In the genomic region with DNA sequence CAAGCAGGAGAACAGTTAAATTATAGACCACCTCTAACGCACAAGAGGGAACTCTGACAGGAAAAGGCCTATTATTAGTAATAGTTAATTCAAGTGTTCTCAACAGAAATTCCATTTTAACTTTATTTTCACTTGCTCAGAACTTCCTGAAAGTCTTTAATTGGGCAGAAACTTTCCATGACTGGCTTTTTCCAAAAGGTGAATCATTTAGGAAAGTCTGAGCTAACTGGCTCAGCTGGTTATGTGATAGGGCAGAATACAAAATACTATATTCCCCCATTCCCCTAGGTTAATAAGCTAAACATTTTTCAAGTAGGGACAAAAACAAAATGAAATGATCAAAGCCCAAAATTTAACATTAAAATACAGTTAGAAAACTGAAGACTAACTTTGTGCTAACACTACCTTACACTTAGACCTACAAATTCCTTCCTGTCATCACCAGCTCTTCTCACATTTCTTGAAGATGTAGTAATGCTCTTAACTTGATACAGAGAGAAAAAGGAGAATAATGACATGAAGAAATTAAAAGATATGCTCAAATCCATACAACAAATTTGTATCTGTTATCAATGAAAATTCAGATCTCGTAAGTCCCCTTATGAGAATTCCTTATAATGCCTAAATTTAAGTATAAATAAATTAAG, we compare ENCODE assay signal across 9 cellular contexts. TPM values are rescaled to one million over a fixed set of nuclear protein-coding genes. Genes with fewer than 3 reads are reported as not detected.
DNase-seq lines count a peak whose midpoint lies in the region; ATAC-seq, FAIRE-seq and TF ChIP-seq lines count a peak whose summit lies in the region.
"Had no signal": no experiment of that assay in that cellular context is flagged by ENCODE, and none has a peak within 500 bp of the region (broad histone marks: within the 10 kb centered on the region; RNA-seq: fewer than 3 reads in every experiment).

No MANE protein-coding gene starts in this region.

- H2AFZ ChIP-seq in K562 (ENCODE audit: low read depth, low read length) (no peak overlapping the region), hepatocyte (no peak overlapping the region)

- no peak overlapping the region for H3K9ac ChIP-seq in K562 (ENCODE audit: insufficient read depth in 1 of 2, low read depth in 2 of 2, low read length in 2 of 2)

- FAIRE-seq in K562 (lab: Jason Lieb, UNC), result no peak

- peak overlapping the region; percentile 35 for H3K4me3 Mint-ChIP-seq in stimulated activated naive CD8-positive, alpha-beta T cell treated with anti-CD3 and anti-CD28 coated beads, Interleukin-15, Interleukin-2, amounts not matched to agents 100 ng/mL and 50 ng/mL, for 24 hours

- POLR2A ChIA-PET in K562 (lab: Yijun Ruan, JAX), result no interaction called here

- H3K27me3 Mint-ChIP-seq in stimulated activated naive CD8-positive, alpha-beta T cell treated with anti-CD3 and anti-CD28 coated beads, Interleukin-15, Interleukin-2, amounts not matched to agents 100 ng/mL and 50 ng/mL, for 24 hours, result no peaks in the 10 kb centered on the region

- H3K27ac Mint-ChIP-seq in stimulated activated naive CD8-positive, alpha-beta T cell treated with anti-CD3 and anti-CD28 coated beads, Interleukin-15, Interleukin-2, amounts not matched to agents 100 ng/mL and 50 ng/mL, for 24 hours, result peak overlapping the region; percentile 86

- CTCF ChIA-PET in K562 (lab: Yijun Ruan, JAX; ENCODE audit: low intra/inter-chr PET ratio), result interaction anchor here (1.0 to 2.0 kb wide), 3 partner anchors 17 to 203 kb away, joined by 3 to 10 read pairs (median 4); no protein-coding TSS in a partner anchor

- intact Hi-C loops in K562 (cut with micrococcal nuclease), result loop anchor here (5.0 kb wide), 1 partner anchor 170 kb away; no protein-coding TSS in a partner anchor

- H3K4me1 Mint-ChIP-seq in stimulated activated naive CD8-positive, alpha-beta T cell treated with anti-CD3 and anti-CD28 coated beads, Interleukin-15, Interleukin-2, amounts not matched to agents 100 ng/mL and 50 ng/mL, for 24 hours (ENCODE audit: low read depth), result peaks cover 24% of the 10 kb centered on the region

- H3K4me3 ChIP-seq in K562 (no peak overlapping the region), hepatocyte (no peak overlapping the region)

- peaks cover 20% of the 10 kb centered on the region; the same call in 1 of the 3 replicates for H3K36me3 ChIP-seq in K562 (ENCODE audit: control insufficient read depth, insufficient read depth, low read length)
- no peaks in the 10 kb centered on the region for H3K36me3 ChIP-seq in hepatocyte (replicated peaks; ENCODE audit: insufficient read depth, low read depth)
- H3K36me3 ChIP-seq: neutrophil had no signal

- no peaks in the 10 kb centered on the region for H3K9me2 ChIP-seq in hepatocyte (replicated peaks; ENCODE audit: insufficient read depth)

- DNase-seq in OCI-M1 (lab: John Stamatoyannopoulos, UW) (peak; percentile 11), K562 (ENCODE audit: extremely low read depth in 1 of 4, low spot score in 3 of 4) (no peak), hepatocyte (ENCODE audit: low spot score) (peak; percentile 46), cerebellum (ENCODE audit: low spot score) (no peak)
- DNase-seq in stimulated activated CD8-positive, alpha-beta memory T cell treated with anti-CD3 and anti-CD28 coated beads, Interleukin-4, amount 100 ng/mL, for 48 hours, result no peak
- DNase-seq: NCI-H524 treated with DMSO at 0.1 percent for 48 hours had no signal

- no peak overlapping the region for H3K27ac ChIP-seq in K562 (ENCODE audit: extremely low read depth, low read depth, low read length)
- peak overlapping the region; percentile 73 for H3K27ac ChIP-seq in hepatocyte
- H3K27ac ChIP-seq: neutrophil had no signal

- BruUV-seq in K562 (replicated peaks; lab: Mats Ljungman, UMichigan), result no TSS peak

- ATAC-seq in K562 (no peak), HG03135 (IDR thresholded peaks at IDR 0.05; ENCODE audit: unreplicated experiment) (no peak)

- H3K9me3 ChIP-seq in K562 (replicated peaks; ENCODE audit: control insufficient read depth, insufficient read depth, low read depth, low read length) (no peaks in the 10 kb centered on the region), hepatocyte (ENCODE audit: low read depth) (no peaks in the 10 kb centered on the region)
- H3K9me3 ChIP-seq: neutrophil had no signal

- H3K27me3 ChIP-seq in K562 (ENCODE audit: control insufficient read depth in 2 of 2, insufficient read depth in 2 of 2, low read length in 2 of 2), result no peaks in the 10 kb centered on the region
- no peaks in the 10 kb centered on the region for H3K27me3 ChIP-seq in hepatocyte
- H3K27me3 ChIP-seq: neutrophil had no signal

- no peak overlapping the region for H3K4me2 ChIP-seq in K562 (ENCODE audit: insufficient read depth, low read length)
- no peak overlapping the region for H3K4me2 ChIP-seq in hepatocyte

- in situ Hi-C loops in K562 (cut with MboI), result no loop called here

- TF ChIP-seq POLR2A in K562 (conservative IDR thresholded peaks at IDR 0.05), result no peak

- no peaks in the 10 kb centered on the region for H3K9me3 Mint-ChIP-seq in stimulated activated naive CD8-positive, alpha-beta T cell treated with anti-CD3 and anti-CD28 coated beads, Interleukin-15, Interleukin-2, amounts not matched to agents 100 ng/mL and 50 ng/mL, for 24 hours

- no peaks in the 10 kb centered on the region for H4K20me1 ChIP-seq in K562 (replicated peaks; ENCODE audit: control insufficient read depth, insufficient read depth, low read length)
- H4K20me1 ChIP-seq in hepatocyte (ENCODE audit: insufficient read depth, poor library complexity, severe bottlenecking), result no peaks in the 10 kb centered on the region

- peaks cover 24% of the 10 kb centered on the region for H3K36me3 Mint-ChIP-seq in stimulated activated naive CD8-positive, alpha-beta T cell treated with anti-CD3 and anti-CD28 coated beads, Interleukin-15, Interleukin-2, amounts not matched to agents 100 ng/mL and 50 ng/mL, for 24 hours (ENCODE audit: low read depth)

- TF ChIP-seq RAD21 in K562 (CRISPR knock-in tag; conservative IDR thresholded peaks at IDR 0.05 in 1 of 2, IDR thresholded peaks at IDR 0.05 in 1 of 2), result no peak

- no peaks in the 10 kb centered on the region for H3K9me1 ChIP-seq in K562 (ENCODE audit: control insufficient read depth, insufficient read depth, low read length)

- H3K4me1 ChIP-seq in K562 (replicated peaks in 1 of 2; ENCODE audit: control insufficient read depth in 2 of 2, insufficient read depth in 2 of 2, low read length in 2 of 2) (no peaks in the 10 kb centered on the region; a peak in 1 of 5 replicates), hepatocyte (ENCODE audit: insufficient read depth) (no peaks in the 10 kb centered on the region)

- TF ChIP-seq CTCF in K562 (IDR thresholded peaks at IDR 0.05 in 2 of 3, conservative IDR thresholded peaks at IDR 0.05 in 1 of 3; ENCODE audit: insufficient read depth in 2 of 3, low read depth in 1 of 3, low read length in 3 of 3) (no peak), hepatocyte (IDR thresholded peaks at IDR 0.05; ENCODE audit: poor library complexity) (no peak)

- 63% methylated on average over 2 of the region's 2 CpGs for WGBS in K562 (ENCODE audit: insufficient coverage, low coverage, missing lambda C conversion rate)
- 53% methylated on average over 2 of the region's 2 CpGs for WGBS in hepatocyte (ENCODE audit: low lambda C conversion rate, missing lambda C conversion rate)

- no peaks in the 10 kb centered on the region for H3K79me2 ChIP-seq in K562 (ENCODE audit: control insufficient read depth, insufficient read depth, low read length)
- peaks cover 7% of the 10 kb centered on the region for H3K79me2 ChIP-seq in hepatocyte

- TF ChIP-seq EP300 in K562 (IDR thresholded peaks at IDR 0.05; ENCODE audit: low read length), result no peak

TF ChIP-seq in K562, 482 proteins besides CTCF, POLR2A, EP300 and RAD21 (continues in another document):
- TF ChIP-seq, protein P1, sequence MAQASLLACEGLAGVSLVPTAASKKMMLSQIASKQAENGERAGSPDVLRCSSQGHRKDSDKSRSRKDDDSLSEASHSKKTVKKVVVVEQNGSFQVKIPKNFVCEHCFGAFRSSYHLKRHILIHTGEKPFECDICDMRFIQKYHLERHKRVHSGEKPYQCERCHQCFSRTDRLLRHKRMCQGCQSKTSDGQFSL (CRISPR knock-in tag; IDR thresholded peaks at IDR 0.05), result no peak
- TF ChIP-seq, protein P1 (tag; IDR thresholded peaks at IDR 0.05), result no peak
- no peak for TF ChIP-seq SREBF1 (IDR thresholded peaks at IDR 0.05; ENCODE audit: borderline replicate concordance, low read depth, low read length)
- TF ChIP-seq ZFP1 (CRISPR knock-in tag; IDR thresholded peaks at IDR 0.05), result 0 out of 2 replicates have a peak, but pooled peaks have one; percentile 8
- TF ChIP-seq JUND (IDR thresholded peaks at IDR 0.05; ENCODE audit: borderline replicate concordance, low read depth, low read length), result no peak
- TF ChIP-seq JUND (tag; IDR thresholded peaks at IDR 0.05; ENCODE audit: borderline replicate concordance, low read depth, low read length), result peak; percentile 18; the same call in 1 of the 3 replicates
- no peak for TF ChIP-seq KDM4B (IDR thresholded peaks at IDR 0.05; ENCODE audit: borderline replicate concordance in 2 of 2, low read depth in 1 of 2)
- TF ChIP-seq KLF1 (tag; IDR thresholded peaks at IDR 0.05), result no peak
- peak; percentile 70 for TF ChIP-seq FOSL1 (tag; conservative IDR thresholded peaks at IDR 0.05)

RNA-seq across cellular contexts. Expression of a gene that starts 31.0 kb away (rescaled TPM):
- 50.7 and 123 TPM in 2 replicates for total RNA-seq in K562 (2011; cell fraction: chromatin; rRNA removed; ENCODE audit: low replicate concordance)
- 30.4 and 36.8 TPM in 2 replicates for total RNA-seq in K562 (2011; cell fraction: nucleolus; rRNA removed)
- 80.4 and 108 TPM in 2 replicates for total RNA-seq in K562 (2011; cell fraction: nucleoplasm; rRNA removed)
- total RNA-seq in K562 (2014; rRNA removed) (40.0 and 43.7 TPM in 2 replicates), K562 (2014; rRNA removed; fragmentation: Illumina TruSeq; extraction: Trizol) (70.4 and 73.6 TPM in 2 replicates), K562 (2015; rRNA removed; fragmentation: Illumina TruSeq; extraction: Trizol) (76.7 and 77.1 TPM in 2 replicates), K562 (2021) (30.3 and 31.5 TPM in 2 replicates), hepatocyte (106 and 116 TPM in 2 replicates), cerebellum (47.2 TPM)
- polyA plus RNA-seq in K562 (2011; rRNA removed) (29.2 and 44.3 TPM in 2 replicates), K562 (2014; fragmentation: Illumina TruSeq; extraction: Trizol) (61.1 and 78.4 TPM in 2 replicates), K562 (2014; fragmentation: Nextera tagmentation; extraction: Ambion mirVana) (10 to 100 TPM; 33.4 to 61.7 TPM), K562 (2014; rRNA removed) (57.5 and 65.0 TPM in 2 replicates), hepatocyte (97.1 and 114 TPM in 2 replicates)
- polyA plus RNA-seq in K562 (2011; cell fraction: cytosol; rRNA removed), result 6.2 and 13.8 TPM in 2 replicates
- 10.1 and 10.6 TPM in 2 replicates for polyA plus RNA-seq in K562 (2011; cell fraction: nucleus; rRNA removed)
- polyA plus RNA-seq in K562 (2012), result 33.8 and 53.4 TPM in 2 replicates
- 40.5 and 47.0 TPM in 2 replicates for polyA minus RNA-seq in K562 (2011; rRNA and poly(A)+ RNA removed)
- 7.4 and 16.0 TPM in 2 replicates for polyA minus RNA-seq in K562 (2011; cell fraction: cytosol; rRNA and poly(A)+ RNA removed)
- 16.4 and 24.8 TPM in 2 replicates for polyA minus RNA-seq in K562 (2011; cell fraction: nucleus; rRNA and poly(A)+ RNA removed)

Comparison
In these comparisons a context has a peak if more than half of its experiments do, and no peak if none do; other contexts are left out.
1. DNase-seq: peak in OCI-M1 (single experiment) and hepatocyte (single experiment); none in K562 (0 of 4), cerebellum (single experiment) and stimulated activated CD8-positive, alpha-beta memory T cell treated with anti-CD3 and anti-CD28 coated beads, Interleukin-4, amount 100 ng/mL, for 48 hours (single experiment).